In the genomic region with DNA sequence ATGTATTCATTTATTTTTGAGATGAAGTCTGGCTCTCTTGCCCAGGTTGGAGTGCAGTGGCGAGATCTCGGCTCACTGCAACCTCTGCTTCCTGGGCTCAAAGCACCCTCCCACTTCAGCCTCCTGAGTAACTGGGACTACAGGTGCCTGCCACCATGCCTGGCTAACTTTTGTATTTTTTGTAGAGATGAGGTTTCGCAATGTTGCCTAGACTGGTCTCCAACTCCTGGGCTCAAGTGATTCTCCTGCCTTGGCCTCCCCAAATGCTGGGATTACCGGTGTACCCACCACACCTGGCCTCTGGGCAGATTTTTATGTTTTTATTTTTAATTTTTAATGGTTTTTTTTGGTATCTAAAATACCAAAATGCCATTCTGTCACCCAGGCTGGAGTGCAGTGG, we compare ENCODE assay signal across 5 cellular contexts.
TF ChIP-seq lines count a peak whose summit lies in the region.
"Not testable (repeated sequence)": the region's sequence is repeated elsewhere in the genome, so short reads cannot be mapped to it uniquely, and the experiment has no call there.

No MANE protein-coding gene starts in this region.

TF ChIP-seq in A549, 52 proteins besides CTCF, POLR2A, EP300 and RAD21:
- TF ChIP-seq CEBPB (IDR thresholded peaks at IDR 0.05) = peak; percentile 51 to 54; a peak in 2 of 4 replicates

TF ChIP-seq in IMR-90, 13 proteins besides CTCF, POLR2A, EP300 and RAD21:
- TF ChIP-seq CEBPB (IDR thresholded peaks at IDR 0.05; ENCODE audit: low read depth, low read length) = peak; percentile 34; the same call in 1 of the 2 replicates

TF ChIP-seq in Ishikawa, 13 proteins besides CTCF, POLR2A, EP300 and RAD21:
- peak; percentile 32; the same call in 1 of the 2 replicates for TF ChIP-seq CEBPB (IDR thresholded peaks at IDR 0.05)
TF ChIP-seq in Ishikawa: peak in this region for 1; not testable (repeated sequence) for 12.

TF ChIP-seq in K562, 482 proteins besides CTCF, POLR2A, EP300 and RAD21:
- TF ChIP-seq CEBPG (CRISPR knock-in tag; IDR thresholded peaks at IDR 0.05) = not testable (repeated sequence)
- TF ChIP-seq CEBPG (tag; conservative IDR thresholded peaks at IDR 0.05 in 1 of 2, IDR thresholded peaks at IDR 0.05 in 1 of 2) (peak in 1 of 2 experiments; percentile 42; a peak in 1 of 4 replicates), CEBPB (tag; IDR thresholded peaks at IDR 0.05) (peak; percentile 68)

TF ChIP-seq in HepG2, 621 proteins besides CTCF, POLR2A, EP300 and RAD21:
- 0 out of 2 replicates have a peak, but pooled peaks have one; percentile 13 for TF ChIP-seq CEBPB (IDR thresholded peaks at IDR 0.05; ENCODE audit: borderline replicate concordance, low read depth, low read length)
